39 cellular contexts compared by ENCODE assay signal in the genomic region with DNA sequence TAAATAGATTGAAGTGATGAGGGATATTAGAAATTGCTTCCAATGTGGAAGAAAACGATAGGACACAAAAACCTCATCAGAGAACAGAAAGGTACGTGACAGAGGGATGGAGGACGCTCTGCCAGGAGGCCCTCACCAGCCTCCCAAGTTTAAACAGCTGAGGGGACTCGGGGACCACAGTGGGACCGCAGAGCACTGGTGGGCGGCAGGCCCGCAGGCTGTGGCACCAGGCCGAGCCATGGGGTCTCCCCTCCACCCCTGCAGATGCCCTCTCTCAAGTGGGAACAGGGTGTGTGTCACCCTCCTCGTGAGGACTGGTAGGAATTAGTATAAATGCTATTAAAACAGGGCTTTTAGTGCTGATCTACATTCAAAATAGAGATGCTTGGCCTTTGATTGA. TPM values are rescaled to one million over a fixed set of nuclear protein-coding genes. Genes with fewer than 3 reads are reported as not detected.
"Had no signal": no experiment of that assay in that cellular context is flagged by ENCODE, and none has a peak within 500 bp of the region (broad histone marks: within the 10 kb centered on the region; RNA-seq: fewer than 3 reads in every experiment).

No MANE protein-coding gene starts in this region.

- H3K4me3 ChIP-seq: MG63 had no signal

- H3K27ac ChIP-seq: KMS-11 had no signal

- H3K4me2 ChIP-seq: KMS-11 had no signal

- H3K9me3 ChIP-seq: MG63 had no signal

- DNase-seq: Karpas-422, Kasumi-1, KG1, MG63, MM.1S, MV-4-11, NCI-H1048, NCI-H1092, NCI-H1092 treated with DMSO at 0.1 percent for 48 hours, NCI-H1105, NCI-H1105 treated with DMSO at 0.1 percent for 48 hours, NCI-H1417, NCI-H1417 treated with DMSO at 0.1 percent for 48 hours, NCI-H1436, NCI-H1436 treated with DMSO at 0.1 percent for 48 hours, NCI-H146, NCI-H1694, NCI-H1694 treated with DMSO at 0.1 percent for 48 hours, NCI-H187, NCI-H187 treated with DMSO at 0.1 percent for 48 hours, NCI-H1930, NCI-H2029, NCI-H2029 treated with DMSO at 0.1 percent for 48 hours, NCI-H2081, NCI-H2081 treated with DMSO at 0.1 percent for 48 hours, NCI-H2107, NCI-H2171, NCI-H2171 treated with DMSO at 0.1 percent for 48 hours, NCI-H2227 treated with DMSO at 0.1 percent for 48 hours, NCI-H226, NCI-H345, NCI-H446, NCI-H446 treated with DMSO at 0.1 percent for 48 hours, NCI-H510A had no signal

- H3K27me3 ChIP-seq: MG63 had no signal

- H3K9ac ChIP-seq: KMS-11 had no signal

RNA-seq across cellular contexts. Expression of gene OR6B2, which starts 15.9 kb away (rescaled TPM):
- total RNA-seq: LHCN-M2, M059J, MCF 10A, NCI-H460 had no signal

RNA-seq across cellular contexts. Expression of gene OR6B3, which starts 39.0 kb away (rescaled TPM):
- total RNA-seq: LHCN-M2, M059J, MCF 10A, NCI-H460 had no signal
